ENCODE assay signal across 26 cellular contexts in the genomic region with DNA sequence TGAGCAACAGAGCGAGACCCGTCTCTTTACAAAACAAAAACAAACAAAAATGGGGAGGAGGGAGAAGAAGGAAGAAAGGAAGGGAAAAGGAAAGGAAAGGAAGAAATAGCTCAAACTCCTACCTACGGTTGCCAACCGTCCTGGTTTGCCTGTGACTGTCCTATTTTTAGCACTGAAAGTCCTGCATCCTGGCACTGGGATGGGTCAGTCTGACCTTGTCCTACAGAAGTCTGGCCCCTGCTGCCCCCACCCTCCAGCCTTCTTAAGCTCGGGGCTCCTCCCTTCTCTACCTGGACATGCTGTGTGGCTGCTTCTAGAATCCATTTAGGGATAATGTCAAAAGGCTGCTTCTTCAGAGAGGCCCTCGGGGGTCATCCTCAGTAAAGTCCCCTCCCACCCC. TPM values are rescaled to one million over a fixed set of nuclear protein-coding genes. Genes with fewer than 3 reads are reported as not detected.
DNase-seq lines count a peak whose midpoint lies in the region; ATAC-seq, FAIRE-seq and TF ChIP-seq lines count a peak whose summit lies in the region.
"Had no signal": no experiment of that assay in that cellular context is flagged by ENCODE, and none has a peak within 500 bp of the region (broad histone marks: within the 10 kb centered on the region; RNA-seq: fewer than 3 reads in every experiment).

No MANE protein-coding gene starts in this region.

- H3K23me2 ChIP-seq in H1 (ENCODE audit: low read depth, low read length): peaks cover 5% of the 10 kb centered on the region; the same call in 1 of the 2 replicates

- H2AFZ ChIP-seq in H1 (ENCODE audit: low read length): no peak overlapping the region

- no peak overlapping the region for H2BK15ac ChIP-seq in H1 (ENCODE audit: low read length)

- H3K4me3 ChIP-seq in left ventricle myocardium inferior: peak overlapping the region; percentile 4
- H3K4me3 ChIP-seq in right cardiac atrium (ENCODE audit: low read length): no peak overlapping the region
- H3K4me3 ChIP-seq in H1 (ENCODE audit: extremely low read depth in 1 of 4, insufficient read depth in 2 of 4, low read depth in 3 of 4, low read length in 4 of 4): no peak overlapping the region
- H3K4me3 ChIP-seq in left lung: no peak overlapping the region
- H3K4me3 ChIP-seq in tibial nerve: no peak overlapping the region
- H3K4me3 ChIP-seq: ovary had no signal

- H3K23ac ChIP-seq in H1 (ENCODE audit: insufficient read length): no peak overlapping the region

- H3K4me3 Mint-ChIP-seq in T-helper 17 cell: peak overlapping the region; percentile 87
- H3K4me3 Mint-ChIP-seq in stimulated activated memory B cell treated with anti-CD40 and anti-IgM and Interleukin-4, amounts not matched to agents 10 μg/mL and 1 μg/mL and 100 μg/mL, for 72 hours: peak overlapping the region; percentile 91

- no peak overlapping the region for H3K4ac ChIP-seq in H1 (replicated peaks; ENCODE audit: insufficient read length, low read depth, low read length)

- no peak for FAIRE-seq in H1 (lab: Jason Lieb, UNC)
- FAIRE-seq: islet of Langerhans had no signal

- peak overlapping the region; percentile 83 for H3K27ac Mint-ChIP-seq in T-helper 17 cell
- H3K27ac Mint-ChIP-seq in stimulated activated memory B cell treated with anti-CD40 and anti-IgM and Interleukin-4, amounts not matched to agents 10 μg/mL and 1 μg/mL and 100 μg/mL, for 72 hours: peak overlapping the region; percentile 97

- peaks cover 4% of the 10 kb centered on the region for H3K9me3 Mint-ChIP-seq in stimulated activated memory B cell treated with anti-CD40 and anti-IgM and Interleukin-4, amounts not matched to agents 10 μg/mL and 1 μg/mL and 100 μg/mL, for 72 hours

- H3K79me1 ChIP-seq in H1 (ENCODE audit: low read depth, low read length): peaks cover 2% of the 10 kb centered on the region

- POLR2A ChIA-PET in H1 (lab: Charles Lee; ENCODE audit: partially characterized antibody): interaction anchor here (0.8 to 5.7 kb wide), 3 partner anchors 12 to 58 kb away, joined by 3 to 34 read pairs (median 3); no protein-coding TSS in a partner anchor

- H2AK5ac ChIP-seq in H1 (ENCODE audit: low read depth, low read length): 0 out of 2 replicates have a peak overlapping the region, but pooled peaks have one; percentile 11

- no peak for TF ChIP-seq CTCF in left ventricle myocardium inferior (IDR thresholded peaks at IDR 0.05; ENCODE audit: borderline replicate concordance)
- no peak for TF ChIP-seq CTCF in H1 (IDR thresholded peaks at IDR 0.05; ENCODE audit: control extremely low read depth in 1 of 3, insufficient read depth in 1 of 3, low read depth in 1 of 3, low read length in 3 of 3)
- no peak for TF ChIP-seq CTCF in left lung (IDR thresholded peaks at IDR 0.05)
- no peak for TF ChIP-seq CTCF in tibial nerve (IDR thresholded peaks at IDR 0.05)

- H4K91ac ChIP-seq in H1 (replicated peaks; ENCODE audit: insufficient read length, low read length): no peak overlapping the region

- no peak overlapping the region for H2BK20ac ChIP-seq in H1 (ENCODE audit: low read length)

- TF ChIP-seq EP300 in H1 (IDR thresholded peaks at IDR 0.05; ENCODE audit: borderline replicate concordance in 1 of 2, low read depth in 2 of 2, low read length in 2 of 2) (no peak), tibial nerve (IDR thresholded peaks at IDR 0.05) (no peak)

- H3K18ac ChIP-seq in H1 (ENCODE audit: extremely low read depth, low read length): no peak overlapping the region

- H4K20me1 ChIP-seq in H1 (replicated peaks in 1 of 2; ENCODE audit: control insufficient read depth in 1 of 2, insufficient read depth in 2 of 2, low read length in 2 of 2): peaks cover 3 to 14% of the 10 kb centered on the region in 2 experiments

- H3K36me3 ChIP-seq in left ventricle myocardium inferior: peaks cover 14% of the 10 kb centered on the region
- H3K36me3 ChIP-seq in H1 (ENCODE audit: control insufficient read depth in 2 of 4, insufficient read depth in 4 of 4, low read length in 3 of 4): peaks cover 0 to 6% (median 0%) of the 10 kb centered on the region in 4 experiments; a peak in 3 of 8 replicates
- H3K36me3 ChIP-seq in left lung: peaks cover 0 to 17% of the 10 kb centered on the region in 2 donors
- H3K36me3 ChIP-seq in tibial nerve: peaks cover 0 to 15% (median 0%) of the 10 kb centered on the region in 3 donors
- H3K36me3 ChIP-seq: BE2C, ovary, thoracic aorta had no signal

- peaks cover 6% of the 10 kb centered on the region for H3K36me3 Mint-ChIP-seq in T-helper 17 cell (ENCODE audit: low read depth)
- H3K36me3 Mint-ChIP-seq in stimulated activated memory B cell treated with anti-CD40 and anti-IgM and Interleukin-4, amounts not matched to agents 10 μg/mL and 1 μg/mL and 100 μg/mL, for 72 hours: peaks cover 33% of the 10 kb centered on the region

- H3K27me3 ChIP-seq in left ventricle myocardium inferior (ENCODE audit: low read depth) (peaks cover 36% of the 10 kb centered on the region), right cardiac atrium (ENCODE audit: control insufficient read depth, insufficient read depth) (no peaks in the 10 kb centered on the region), H1 (replicated peaks in 1 of 4; ENCODE audit: control insufficient read depth in 3 of 4, extremely low read depth in 1 of 4, insufficient read depth in 3 of 4, low read length in 3 of 4) (peaks cover 3 to 19% (median 16%) of the 10 kb centered on the region in 4 experiments), left lung (peaks cover 0 to 29% of the 10 kb centered on the region in 2 donors), tibial nerve (peaks cover 0 to 31% of the 10 kb centered on the region in 2 donors)
- H3K27me3 ChIP-seq: ovary had no signal

- H3K9ac ChIP-seq in H1 (replicated peaks in 1 of 4; ENCODE audit: extremely low read depth in 1 of 4, low read depth in 3 of 4, low read length in 3 of 4): no peak overlapping the region

- ATAC-seq in right cardiac atrium: no peak
- ATAC-seq in T-helper 17 cell: no peak
- ATAC-seq in stimulated activated memory B cell treated with anti-CD40 and anti-IgM and Interleukin-4, amounts not matched to agents 10 μg/mL and 1 μg/mL and 100 μg/mL, for 72 hours: no peak
- ATAC-seq in left lung: no peak

- no peaks in the 10 kb centered on the region for H3K27me3 Mint-ChIP-seq in T-helper 17 cell
- no peaks in the 10 kb centered on the region for H3K27me3 Mint-ChIP-seq in stimulated activated memory B cell treated with anti-CD40 and anti-IgM and Interleukin-4, amounts not matched to agents 10 μg/mL and 1 μg/mL and 100 μg/mL, for 72 hours

- no peak for DNase-seq in left ventricle myocardium inferior
- no peak for DNase-seq in right cardiac atrium
- DNase-seq in T-helper 17 cell: no peak
- no peak for DNase-seq in H1 (ENCODE audit: low read depth in 1 of 2, low spot score in 2 of 2)
- DNase-seq in left lung: no peak
- DNase-seq in tibial nerve (ENCODE audit: low spot score in 2 of 2): no peak
- no peak for DNase-seq in HUDEP-2 (lab: John Stamatoyannopoulos, UW; ENCODE audit: unreplicated experiment in 76 of 76)
- DNase-seq: activated CD4-positive, alpha-beta T cell treated with anti-CD3 and anti-CD28 coated beads, Interleukin-2, amount 50 U/mL, for 48 hours; activated naive CD4-positive, alpha-beta T cell; BE2C; DMS53; dorsolateral prefrontal cortex; esophagus squamous epithelium; glutamatergic neuron; HCEC 1CT; NCI-H1694; NCI-H446; ovary; SHP77 treated with DMSO at 0.1 percent for 48 hours; stimulated activated CD4-positive, alpha-beta T cell treated with anti-CD3 and anti-CD28 coated beads, Interleukin-4, amount 100 ng/mL, for 1 hour; T1000 had no signal

- CTCF ChIA-PET in H1 (lab: Charles Lee; ENCODE audit: partially characterized antibody): interaction anchor here (1.0 to 1.7 kb wide), 5 partner anchors 39 to 164 kb away, joined by 3 to 7 read pairs (median 5); a partner anchor contains a TSS

- WGBS in right cardiac atrium: 41% methylated on average over 6 of the region's 6 CpGs
- WGBS in H1 (ENCODE audit: extremely low coverage in 1 of 2, insufficient coverage in 1 of 2, insufficient read length in 1 of 2, insufficient replicate concordance in 2 of 2, low coverage in 1 of 2, low lambda C conversion rate in 2 of 2, missing lambda C conversion rate in 1 of 2), 2 experiments: 80% methylated on average over 6 of the region's 6 CpGs; no CpG with 5 or more reads in 1 of the 2 experiments
- 55 to 56% methylated on average over 6 of the region's 6 CpGs for WGBS in tibial nerve, 2 donors

- no peak overlapping the region for H4K5ac ChIP-seq in H1 (ENCODE audit: insufficient read length, low read depth, low read length)

- H3K27ac ChIP-seq in left ventricle myocardium inferior (replicated peaks) (no peak overlapping the region), right cardiac atrium (ENCODE audit: low read length) (no peak overlapping the region), H1 (ENCODE audit: low read depth, low read length) (no peak overlapping the region), left lung (no peak overlapping the region), tibial nerve (no peak overlapping the region)
- H3K27ac ChIP-seq: dorsolateral prefrontal cortex, ovary, thoracic aorta had no signal

- H3K9me3 ChIP-seq in left ventricle myocardium inferior (replicated peaks) (no peaks in the 10 kb centered on the region), right cardiac atrium (ENCODE audit: control insufficient read depth, low read length) (no peaks in the 10 kb centered on the region), T-helper 17 cell (ENCODE audit: control insufficient read depth, low read length, poor library complexity, severe bottlenecking) (no peaks in the 10 kb centered on the region), H1 (ENCODE audit: insufficient read depth in 2 of 2, low read depth in 1 of 2, low read length in 1 of 2) (no peaks in the 10 kb centered on the region; a peak in 1 of 4 replicates), left lung (no peaks in the 10 kb centered on the region), tibial nerve (no peaks in the 10 kb centered on the region)
- H3K9me3 ChIP-seq: BE2C, esophagus squamous epithelium, ovary, thoracic aorta had no signal

- H2BK5ac ChIP-seq in H1 (ENCODE audit: low read depth, low read length): no peak overlapping the region

- no peak for TF ChIP-seq RAD21 in H1 (IDR thresholded peaks at IDR 0.05 in 1 of 2, conservative IDR thresholded peaks at IDR 0.05 in 1 of 2; ENCODE audit: low read depth in 2 of 2, low read length in 2 of 2)

- TF ChIP-seq POLR2A in H1 (IDR thresholded peaks at IDR 0.05; ENCODE audit: control extremely low read depth in 1 of 2, low read depth in 2 of 2, low read length in 2 of 2) (no peak), tibial nerve (IDR thresholded peaks at IDR 0.05) (no peak)

- no peak overlapping the region; a peak in 1 of 4 replicates for H3K4me2 ChIP-seq in H1 (ENCODE audit: insufficient read depth in 1 of 2, low read depth in 2 of 2, low read length in 2 of 2)

- H4K8ac ChIP-seq in H1 (ENCODE audit: extremely low read depth, insufficient read depth, low read length): no peak overlapping the region

- H2BK12ac ChIP-seq in H1 (ENCODE audit: low read depth, low read length): no peak overlapping the region

- H3K4me1 ChIP-seq in left ventricle myocardium inferior (peaks cover 34% of the 10 kb centered on the region), right cardiac atrium (ENCODE audit: control insufficient read depth, insufficient read depth, low read length) (no peaks in the 10 kb centered on the region), H1 (replicated peaks in 1 of 4; ENCODE audit: control insufficient read depth in 3 of 4, insufficient read depth in 4 of 4, low read length in 3 of 4) (peaks cover 0 to 6% (median under 1%) of the 10 kb centered on the region in 4 experiments; a peak in 3 of 7 replicates), left lung (peaks cover 1 to 40% of the 10 kb centered on the region in 2 donors), tibial nerve (peaks cover 0 to 19% (median 5%) of the 10 kb centered on the region in 4 donors)
- H3K4me1 ChIP-seq: BE2C had no signal

- peaks cover 22% of the 10 kb centered on the region for H3K4me1 Mint-ChIP-seq in T-helper 17 cell
- H3K4me1 Mint-ChIP-seq in stimulated activated memory B cell treated with anti-CD40 and anti-IgM and Interleukin-4, amounts not matched to agents 10 μg/mL and 1 μg/mL and 100 μg/mL, for 72 hours: peaks cover 65% of the 10 kb centered on the region

- intact Hi-C loops in left ventricle myocardium inferior (cut with micrococcal nuclease): no loop called here
- intact Hi-C loops in right cardiac atrium (cut with DNase I): no loop called here
- intact Hi-C loops in left lung (cut with DNase I): no loop called here

- H3K56ac ChIP-seq in H1 (replicated peaks; ENCODE audit: insufficient read length, low read depth, low read length): no peak overlapping the region

- H3K14ac ChIP-seq in H1 (ENCODE audit: insufficient read length): no peak overlapping the region

- H2BK120ac ChIP-seq in H1 (replicated peaks; ENCODE audit: low read depth, low read length): no peak overlapping the region

- H3K79me2 ChIP-seq in H1 (ENCODE audit: control insufficient read depth in 1 of 2, insufficient read depth in 2 of 2, low read length in 2 of 2): peaks cover 3% of the 10 kb centered on the region in 2 experiments; a peak in 3 of 4 replicates

RNA-seq across cellular contexts. Expression of a gene that starts 1.2 kb away (rescaled TPM):
- 4.5 TPM for total RNA-seq in left ventricle myocardium inferior
- total RNA-seq in right cardiac atrium: 10 to 100 TPM in 1 of 4 donors, 1 to 10 TPM in 3; 6.8 to 12.1 (median 9.2) TPM
- 5.0 TPM for polyA plus RNA-seq in right cardiac atrium
- total RNA-seq in T-helper 17 cell: 100 to 1,000 TPM; 256 to 274 TPM
- total RNA-seq in H1 (2021; fragmentation: NEBNext Ultra II Directional; extraction: Animal tissue kit (Norgen Biotek cat#: 25700)): 51.5 and 52.9 TPM in 2 replicates
- 53.8 and 82.7 TPM in 2 replicates for polyA plus RNA-seq in H1 (2011; rRNA removed)
- 74.0 TPM for polyA plus RNA-seq in H1 (2011; cell fraction: cytosol; rRNA removed)
- polyA plus RNA-seq in H1 (2011; cell fraction: nucleus; rRNA removed): 172 TPM
- polyA plus RNA-seq in H1 (2012, experiment 1 of 2): 66.0 to 89.4 TPM (median 79.0 TPM) in 4 replicates
- polyA plus RNA-seq in H1 (2012, experiment 2 of 2): 56.2 TPM
- 30.5 TPM for polyA plus RNA-seq in H1 (2013, experiment 1 of 2)
- polyA plus RNA-seq in H1 (2013, experiment 2 of 2): 28.4 TPM
- 91.9 and 150 TPM in 2 replicates for polyA minus RNA-seq in H1 (2011; rRNA and poly(A)+ RNA removed)
- polyA minus RNA-seq in H1 (2011; cell fraction: cytosol; rRNA and poly(A)+ RNA removed): 61.6 TPM
- 100 TPM for polyA minus RNA-seq in H1 (2011; cell fraction: nucleus; rRNA and poly(A)+ RNA removed)
- total RNA-seq in left lung: 100 to 1,000 TPM; 153 to 277 TPM
- total RNA-seq in tibial nerve: 10 to 100 TPM in 2 of 4 donors, 1 to 10 TPM in 2; 8.7 to 24.0 (median 13.0) TPM

RNA-seq across cellular contexts. Expression of a gene that starts 2.2 kb away (rescaled TPM):
- total RNA-seq in left ventricle myocardium inferior (2.7 TPM), right cardiac atrium (not detected), T-helper 17 cell (1 to 10 TPM; 2.0 to 9.1 TPM), left lung (1 to 10 TPM; 1.6 to 1.8 TPM), tibial nerve (not detected)
- polyA plus RNA-seq in right cardiac atrium (0.34 TPM), H1 (2011; rRNA removed) (0.49 TPM in 1 of 2 replicates, not detected in the other)
- not detected in 2 replicates for total RNA-seq in H1 (2021; fragmentation: NEBNext Ultra II Directional; extraction: Animal tissue kit (Norgen Biotek cat#: 25700))
- polyA plus RNA-seq in H1 (2011; cell fraction: cytosol; rRNA removed): 0.19 TPM
- polyA plus RNA-seq in H1 (2011; cell fraction: nucleus; rRNA removed): 0.66 TPM
- polyA plus RNA-seq in H1 (2012, experiment 1 of 2): 0.36 to 0.39 TPM in 2 of 4 replicates, not detected in the others
- not detected for polyA plus RNA-seq in H1 (2012, experiment 2 of 2)
- 0.67 TPM for polyA plus RNA-seq in H1 (2013, experiment 1 of 2)
- polyA plus RNA-seq in H1 (2013, experiment 2 of 2): 0.42 TPM
- polyA minus RNA-seq in H1 (2011; rRNA and poly(A)+ RNA removed): not detected in 2 replicates
- polyA minus RNA-seq in H1 (2011; cell fraction: cytosol; rRNA and poly(A)+ RNA removed): not detected
- not detected for polyA minus RNA-seq in H1 (2011; cell fraction: nucleus; rRNA and poly(A)+ RNA removed)
- total RNA-seq: mesenteric fat pad, skeletal muscle tissue, thoracic aorta had no signal

RNA-seq across cellular contexts. Expression of a gene that starts 6.1 kb away (rescaled TPM):
- total RNA-seq in left ventricle myocardium inferior (197 TPM), right cardiac atrium (100 to 1,000 TPM; 136 to 194 (median 167) TPM), T-helper 17 cell (100 to 1,000 TPM; 106 to 109 TPM), left lung (10 to 100 TPM; 92.6 to 98.6 TPM), tibial nerve (10 to 100 TPM; 10.8 to 39.9 (median 30.6) TPM)
- polyA plus RNA-seq in right cardiac atrium (191 TPM), H1 (2011; rRNA removed) (36.1 and 80.8 TPM in 2 replicates)
- total RNA-seq in H1 (2021; fragmentation: NEBNext Ultra II Directional; extraction: Animal tissue kit (Norgen Biotek cat#: 25700)): 105 and 127 TPM in 2 replicates
- 37.9 TPM for polyA plus RNA-seq in H1 (2011; cell fraction: cytosol; rRNA removed)
- polyA plus RNA-seq in H1 (2011; cell fraction: nucleus; rRNA removed): 9.1 TPM
- 53.2 to 137 TPM (median 92.4 TPM) in 4 replicates for polyA plus RNA-seq in H1 (2012, experiment 1 of 2)
- 130 TPM for polyA plus RNA-seq in H1 (2012, experiment 2 of 2)
- polyA plus RNA-seq in H1 (2013, experiment 1 of 2): 453 TPM
- 571 TPM for polyA plus RNA-seq in H1 (2013, experiment 2 of 2)
- polyA minus RNA-seq in H1 (2011; rRNA and poly(A)+ RNA removed): 2.3 TPM in 2 replicates
- polyA minus RNA-seq in H1 (2011; cell fraction: cytosol; rRNA and poly(A)+ RNA removed): 20.3 TPM
- polyA minus RNA-seq in H1 (2011; cell fraction: nucleus; rRNA and poly(A)+ RNA removed): 9.6 TPM

RNA-seq across cellular contexts. Expression of a gene that starts 6.3 kb away (rescaled TPM):
- total RNA-seq in left ventricle myocardium inferior: 24.4 TPM
- total RNA-seq in right cardiac atrium: 10 to 100 TPM; 18.9 to 27.3 (median 26.0) TPM
- 19.0 TPM for polyA plus RNA-seq in right cardiac atrium
- 10 to 100 TPM; 56.3 to 70.1 TPM for total RNA-seq in T-helper 17 cell
- total RNA-seq in H1 (2021; fragmentation: NEBNext Ultra II Directional; extraction: Animal tissue kit (Norgen Biotek cat#: 25700)): 49.4 and 51.4 TPM in 2 replicates
- 48.2 and 74.4 TPM in 2 replicates for polyA plus RNA-seq in H1 (2011; rRNA removed)
- 56.2 TPM for polyA plus RNA-seq in H1 (2011; cell fraction: cytosol; rRNA removed)
- polyA plus RNA-seq in H1 (2011; cell fraction: nucleus; rRNA removed): 166 TPM
- 39.3 to 55.5 TPM (median 54.8 TPM) in 4 replicates for polyA plus RNA-seq in H1 (2012, experiment 1 of 2)
- polyA plus RNA-seq in H1 (2012, experiment 2 of 2): 49.8 TPM
- polyA plus RNA-seq in H1 (2013, experiment 1 of 2): 24.5 TPM
- 21.8 TPM for polyA plus RNA-seq in H1 (2013, experiment 2 of 2)
- polyA minus RNA-seq in H1 (2011; rRNA and poly(A)+ RNA removed): 50.0 and 55.8 TPM in 2 replicates
- 50.0 TPM for polyA minus RNA-seq in H1 (2011; cell fraction: cytosol; rRNA and poly(A)+ RNA removed)
- 40.0 TPM for polyA minus RNA-seq in H1 (2011; cell fraction: nucleus; rRNA and poly(A)+ RNA removed)
- 10 to 100 TPM; 32.8 to 33.7 TPM for total RNA-seq in left lung
- 10 to 100 TPM; 51.6 to 62.0 (median 54.3) TPM for total RNA-seq in tibial nerve

RNA-seq across cellular contexts. Expression of a gene that starts 33.2 kb away (rescaled TPM):
- total RNA-seq in left ventricle myocardium inferior: 0.99 TPM
- total RNA-seq in right cardiac atrium: 1 to 10 TPM in 1 of 4 donors, under 1 TPM in 2, not detected in 1; 0.49 to 1.7 (median 0.78) TPM
- polyA plus RNA-seq in right cardiac atrium: 7.2 TPM
- not detected for total RNA-seq in T-helper 17 cell
- not detected in 2 replicates for total RNA-seq in H1 (2021; fragmentation: NEBNext Ultra II Directional; extraction: Animal tissue kit (Norgen Biotek cat#: 25700))
- polyA plus RNA-seq in H1 (2011; rRNA removed): not detected in 2 replicates
- polyA plus RNA-seq in H1 (2011; cell fraction: cytosol; rRNA removed): not detected
- polyA plus RNA-seq in H1 (2011; cell fraction: nucleus; rRNA removed): not detected
- not detected in 4 replicates for polyA plus RNA-seq in H1 (2012, experiment 1 of 2)
- polyA plus RNA-seq in H1 (2012, experiment 2 of 2): not detected
- polyA plus RNA-seq in H1 (2013, experiment 1 of 2): not detected
- not detected for polyA plus RNA-seq in H1 (2013, experiment 2 of 2)
- polyA minus RNA-seq in H1 (2011; rRNA and poly(A)+ RNA removed): not detected in 2 replicates
- polyA minus RNA-seq in H1 (2011; cell fraction: cytosol; rRNA and poly(A)+ RNA removed): not detected
- not detected for polyA minus RNA-seq in H1 (2011; cell fraction: nucleus; rRNA and poly(A)+ RNA removed)
- total RNA-seq in left lung: 10 to 100 TPM in 1 of 2 donors, 1 to 10 TPM in 1; 3.6 to 22.4 TPM
- not detected for total RNA-seq in tibial nerve
- total RNA-seq: thoracic aorta had no signal
